In genomic region chr18:46104128-46104911, GRCh38 we compare ENCODE assay signal across 8 cellular contexts. TPM values are rescaled to one million over a fixed set of nuclear protein-coding genes. Genes with fewer than 3 reads are reported as not detected.
DNase-seq lines count a peak whose midpoint lies in the region; ATAC-seq and TF ChIP-seq lines count a peak whose summit lies in the region.

HAUS1 (plus strand) TSS chr18:46104385; CDS start chr18:46104412, 27 bp downstream.

- peak within 1 kb of the TSS; percentile 91 for H3K4me3 ChIP-seq in Loucy (ENCODE audit: low read length, poor library complexity, severe bottlenecking)

- H3K9me2 ChIP-seq in Loucy (replicated peaks; ENCODE audit: low read depth, low read length), result no peaks in the 10 kb centered on the region

- H3K4me1 ChIP-seq in Loucy (ENCODE audit: insufficient read depth, low read length, poor library complexity, severe bottlenecking), result peaks cover 31% of the 10 kb centered on the region

- H3K9ac ChIP-seq in Loucy (ENCODE audit: low read depth, low read length, poor library complexity, severe bottlenecking), result peak within 1 kb of the TSS; percentile 89

- no peak for TF ChIP-seq CTCF in Loucy (conservative IDR thresholded peaks at IDR 0.05; ENCODE audit: low read length)
- no peak for TF ChIP-seq CTCF in natural killer cell (IDR thresholded peaks at IDR 0.05)

- no peaks in the 10 kb centered on the region for H3K27me3 Mint-ChIP-seq in natural killer cell (ENCODE audit: low read depth in 2 of 2)

- H3K4me1 Mint-ChIP-seq in natural killer cell, result peaks cover 13 to 14% of the 10 kb centered on the region in 2 donors

- DNase-seq in EH (ENCODE audit: low read depth) (peak; percentile 82), GOT3 (lab: John Stamatoyannopoulos, UW) (peak; percentile 49), SHP77 (lab: John Stamatoyannopoulos, UW) (peak; percentile 93 to 95), fibroblast of peridontal ligament (ENCODE audit: extremely low read depth) (peak; percentile 65), natural killer cell (peak; percentile 67)
- DNase-seq in activated effector memory CD4-positive, alpha-beta T cell treated with Interleukin-2 at 50 U/mL for 16 hours, result peak; percentile 76
- DNase-seq in stimulated activated naive CD4-positive, alpha-beta T cell (lab: John Stamatoyannopoulos, UW), result peak; percentile 55 to 77 (median 68)

- H3K9me3 ChIP-seq in Loucy (ENCODE audit: insufficient read depth, low read depth, low read length), result no peaks in the 10 kb centered on the region

- no peaks in the 10 kb centered on the region for H3K9me3 Mint-ChIP-seq in natural killer cell

- peaks cover 8% of the 10 kb centered on the region for H4K20me1 ChIP-seq in Loucy (ENCODE audit: insufficient read depth, low read length, poor library complexity, severe bottlenecking)

- H3K27me3 ChIP-seq in Loucy (ENCODE audit: insufficient read depth, low read length, poor library complexity, severe bottlenecking), result no peaks in the 10 kb centered on the region

- intact Hi-C loops in natural killer cell (cut with micrococcal nuclease), result no loop called here

- peak within 1 kb of the TSS; percentile 98 for H2AFZ ChIP-seq in Loucy (ENCODE audit: low read length)

- H3K36me3 ChIP-seq in Loucy (ENCODE audit: insufficient read depth, low read length), result no peaks in the 10 kb centered on the region

- peak within 1 kb of the TSS; percentile 74 to 96 for H3K27ac Mint-ChIP-seq in natural killer cell

- ATAC-seq in natural killer cell, result peak; percentile 91 to 96 (median 93)

- H3K4me3 Mint-ChIP-seq in natural killer cell, result peak within 1 kb of the TSS; percentile 99

- no peaks in the 10 kb centered on the region for H3K36me3 Mint-ChIP-seq in natural killer cell

- peak within 1 kb of the TSS; percentile 86 for H3K4me2 ChIP-seq in Loucy (ENCODE audit: low read depth, low read length, poor library complexity, severe bottlenecking)

- peaks cover 51% of the 10 kb centered on the region for H3K79me2 ChIP-seq in Loucy (ENCODE audit: insufficient read depth, low read length)

- H3F3A ChIP-seq in Loucy (ENCODE audit: low read depth), result no peaks in the 10 kb centered on the region

RNA-seq across cellular contexts. Expression of gene HAUS1, which starts in this region (rescaled TPM):
- 10 to 100 TPM; 15.2 to 20.8 (median 16.3) TPM for total RNA-seq in natural killer cell

Comparison
In these comparisons a context has a peak if more than half of its experiments do, and no peak if none do; other contexts are left out.
1. Peak in every context shown above with its lines: DNase-seq, ATAC-seq and H3K4me3 ChIP-seq.